Comparison of ENCODE assay signal across 10 cellular contexts in the genomic region with DNA sequence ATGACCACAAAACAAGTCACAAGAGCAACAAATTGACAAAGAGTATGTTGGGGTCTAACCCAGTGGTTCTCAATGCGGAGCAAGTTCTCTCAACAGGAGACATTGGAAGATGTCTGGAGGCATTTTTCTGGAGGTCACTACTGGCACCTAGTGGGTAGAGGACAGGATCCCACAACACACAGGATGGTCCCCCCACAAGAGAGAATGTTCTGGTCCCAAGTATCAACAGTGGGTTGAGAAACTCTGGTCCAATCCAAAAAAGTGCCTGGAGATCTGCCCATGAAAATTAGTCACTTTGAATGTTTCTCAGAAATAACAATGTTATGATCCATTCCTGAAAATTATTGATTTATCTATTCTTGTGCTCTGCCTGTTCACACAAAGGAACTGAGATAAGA. TPM values are rescaled to one million over a fixed set of nuclear protein-coding genes. Genes with fewer than 3 reads are reported as not detected.
DNase-seq lines count a peak whose midpoint lies in the region; TF ChIP-seq lines count a peak whose summit lies in the region.
"Had no signal": no experiment of that assay in that cellular context is flagged by ENCODE, and none has a peak within 500 bp of the region (broad histone marks: within the 10 kb centered on the region; RNA-seq: fewer than 3 reads in every experiment).

No MANE protein-coding gene starts in this region.

- H3K4me1 ChIP-seq in transverse colon = peaks cover 8 to 72% (median 39%) of the 10 kb centered on the region in 4 donors
- peaks cover 15 to 20% of the 10 kb centered on the region in 2 donors for H3K4me1 ChIP-seq in neuronal stem cell (ENCODE audit: control insufficient read depth in 2 of 2, insufficient read depth in 1 of 2, low read depth in 1 of 2, low read length in 2 of 2)

- H2BK5ac ChIP-seq in neuronal stem cell (ENCODE audit: low read length) = no peak overlapping the region

- TF ChIP-seq EP300 in transverse colon (IDR thresholded peaks at IDR 0.05; ENCODE audit: low read depth) = no peak

- H3K9me3 Mint-ChIP-seq in activated CD4-positive, alpha-beta T cell treated with anti-CD3 and anti-CD28 coated beads, Interleukin-2, amount 10 ng/mL, durations not matched to agents 7 days and 5 days = no peaks in the 10 kb centered on the region
- H3K9me3 Mint-ChIP-seq in activated T-helper 2 cell treated with anti-CD3 and anti-CD28 coated beads, Interferon-gamma antibody, Interleukin-2, Interleukin-4, amounts not matched to agents 10 μg/mL and 5 μg/mL and 100 μg/mL, durations not matched to agents 14 hours and 24 hours and 36 hours = no peaks in the 10 kb centered on the region

- H2AFZ ChIP-seq in neuronal stem cell (ENCODE audit: low read length) = no peak overlapping the region

- H3K4me3 Mint-ChIP-seq in activated CD4-positive, alpha-beta T cell treated with anti-CD3 and anti-CD28 coated beads, Interleukin-2, amount 10 ng/mL, durations not matched to agents 7 days and 5 days = peak overlapping the region; percentile 21
- H3K4me3 Mint-ChIP-seq in activated T-helper 2 cell treated with anti-CD3 and anti-CD28 coated beads, Interferon-gamma antibody, Interleukin-2, Interleukin-4, amounts not matched to agents 10 μg/mL and 5 μg/mL and 100 μg/mL, durations not matched to agents 14 hours and 24 hours and 36 hours (ENCODE audit: low read depth) = peak overlapping the region; percentile 26

- H4K8ac ChIP-seq in neuronal stem cell (ENCODE audit: low read depth, low read length) = no peak overlapping the region

- H3K4me3 ChIP-seq in transverse colon (no peak overlapping the region), neuronal stem cell (ENCODE audit: low read length in 2 of 2) (no peak overlapping the region)

- H2BK15ac ChIP-seq in neuronal stem cell (ENCODE audit: low read length) = no peak overlapping the region

- no peak for TF ChIP-seq POLR2A in transverse colon (IDR thresholded peaks at IDR 0.05)

- no peak overlapping the region for H3K4ac ChIP-seq in neuronal stem cell (ENCODE audit: low read length)

- no peak overlapping the region for H2AK5ac ChIP-seq in neuronal stem cell (ENCODE audit: low read depth, low read length)

- H3K27ac Mint-ChIP-seq in activated CD4-positive, alpha-beta T cell treated with anti-CD3 and anti-CD28 coated beads, Interleukin-2, amount 10 ng/mL, durations not matched to agents 7 days and 5 days = peak overlapping the region; percentile 38
- peak overlapping the region; percentile 51 for H3K27ac Mint-ChIP-seq in activated T-helper 2 cell treated with anti-CD3 and anti-CD28 coated beads, Interferon-gamma antibody, Interleukin-2, Interleukin-4, amounts not matched to agents 10 μg/mL and 5 μg/mL and 100 μg/mL, durations not matched to agents 14 hours and 24 hours and 36 hours

- H3K27ac ChIP-seq in transverse colon (peak overlapping the region; percentile 87 to 94 (median 93)), neuronal stem cell (replicated peaks; ENCODE audit: low read length) (no peak overlapping the region)

- H3K36me3 Mint-ChIP-seq in activated CD4-positive, alpha-beta T cell treated with anti-CD3 and anti-CD28 coated beads, Interleukin-2, amount 10 ng/mL, durations not matched to agents 7 days and 5 days (ENCODE audit: low read depth) = peaks cover 21% of the 10 kb centered on the region
- peaks cover 45% of the 10 kb centered on the region for H3K36me3 Mint-ChIP-seq in activated T-helper 2 cell treated with anti-CD3 and anti-CD28 coated beads, Interferon-gamma antibody, Interleukin-2, Interleukin-4, amounts not matched to agents 10 μg/mL and 5 μg/mL and 100 μg/mL, durations not matched to agents 14 hours and 24 hours and 36 hours (ENCODE audit: low read depth)

- H3K4me2 ChIP-seq in neuronal stem cell (ENCODE audit: insufficient read depth, low read length, poor library complexity, severe bottlenecking) = no peak overlapping the region

- H2BK12ac ChIP-seq in neuronal stem cell (ENCODE audit: low read length) = no peak overlapping the region

- peaks cover 46% of the 10 kb centered on the region for H3K4me1 Mint-ChIP-seq in activated CD4-positive, alpha-beta T cell treated with anti-CD3 and anti-CD28 coated beads, Interleukin-2, amount 10 ng/mL, durations not matched to agents 7 days and 5 days
- peaks cover 46% of the 10 kb centered on the region for H3K4me1 Mint-ChIP-seq in activated T-helper 2 cell treated with anti-CD3 and anti-CD28 coated beads, Interferon-gamma antibody, Interleukin-2, Interleukin-4, amounts not matched to agents 10 μg/mL and 5 μg/mL and 100 μg/mL, durations not matched to agents 14 hours and 24 hours and 36 hours (ENCODE audit: low read depth)

- no peak overlapping the region for H3K9ac ChIP-seq in neuronal stem cell (ENCODE audit: low read depth, low read length, poor library complexity)

- H2BK120ac ChIP-seq in neuronal stem cell (ENCODE audit: low read depth, low read length) = no peak overlapping the region

- no peak for DNase-seq in activated CD4-positive, alpha-beta T cell treated with anti-CD3 and anti-CD28 coated beads, Interleukin-2, amount 10 ng/mL, durations not matched to agents 7 days and 5 days
- no peak for DNase-seq in activated CD4-positive, alpha-beta T cell treated with anti-CD3 and anti-CD28 coated beads for 1 hour
- DNase-seq in activated T-helper 2 cell treated with anti-CD3 and anti-CD28 coated beads, Interferon-gamma antibody, Interleukin-2, Interleukin-4, amounts not matched to agents 10 μg/mL and 5 μg/mL and 100 μg/mL, durations not matched to agents 14 hours and 24 hours and 36 hours (ENCODE audit: low spot score) = no peak
- DNase-seq in kidney glomerular epithelial cell (lab: John Stamatoyannopoulos, UW) (peak; percentile 84), transverse colon (no peak), T1000 (lab: John Stamatoyannopoulos, UW) (no peak), neuronal stem cell (ENCODE audit: low spot score) (no peak), NCI-H128 (lab: John Stamatoyannopoulos, UW; ENCODE audit: unreplicated experiment) (no peak)
- DNase-seq: DND-41 had no signal

- 78 to 89% methylated on average over 1 of the region's 1 CpG for WGBS in transverse colon (ENCODE audit: low coverage in 1 of 2), 2 donors
- WGBS in neuronal stem cell (ENCODE audit: extremely low coverage in 2 of 2, insufficient read length in 2 of 2, insufficient replicate concordance in 1 of 2), 2 donors = no CpG with 5 or more reads among the region's 1 CpG

- H3K23ac ChIP-seq in neuronal stem cell (ENCODE audit: low read depth, low read length, poor library complexity) = no peak overlapping the region

- TF ChIP-seq CTCF in transverse colon (IDR thresholded peaks at IDR 0.05) = peak in 4 of 5 experiments; percentile 15 to 25 (median 21)

- H3K27me3 Mint-ChIP-seq in activated CD4-positive, alpha-beta T cell treated with anti-CD3 and anti-CD28 coated beads, Interleukin-2, amount 10 ng/mL, durations not matched to agents 7 days and 5 days = peaks cover 3% of the 10 kb centered on the region
- H3K27me3 Mint-ChIP-seq in activated T-helper 2 cell treated with anti-CD3 and anti-CD28 coated beads, Interferon-gamma antibody, Interleukin-2, Interleukin-4, amounts not matched to agents 10 μg/mL and 5 μg/mL and 100 μg/mL, durations not matched to agents 14 hours and 24 hours and 36 hours (ENCODE audit: low read depth) = no peaks in the 10 kb centered on the region

- H3K18ac ChIP-seq in neuronal stem cell (ENCODE audit: low read length) = no peak overlapping the region

- POLR2A ChIA-PET in activated CD4-positive, alpha-beta T cell treated with anti-CD3 and anti-CD28 coated beads, Interleukin-2, amount 10 ng/mL, durations not matched to agents 7 days and 5 days (lab: Charles Lee) = no interaction called here

- no peaks in the 10 kb centered on the region for H3K27me3 ChIP-seq in transverse colon
- no peaks in the 10 kb centered on the region for H3K27me3 ChIP-seq in neuronal stem cell (ENCODE audit: control insufficient read depth in 3 of 3, insufficient read depth in 3 of 3, low read depth in 1 of 3, low read length in 3 of 3)

- H3K79me1 ChIP-seq in neuronal stem cell (ENCODE audit: low read depth, low read length) = peaks cover 7% of the 10 kb centered on the region

- intact Hi-C loops in activated T-helper 2 cell treated with anti-CD3 and anti-CD28 coated beads, Interferon-gamma antibody, Interleukin-2, Interleukin-4, amounts not matched to agents 10 μg/mL and 5 μg/mL and 100 μg/mL, durations not matched to agents 14 hours and 24 hours and 36 hours (cut with micrococcal nuclease) = loop anchor here (10.0 kb wide), 1 partner anchor 241 kb away; a partner anchor contains a TSS
- intact Hi-C loops in transverse colon (cut with DNase I; ENCODE audit: low total_unique reads) = loop anchor here (5.0 to 10.0 kb wide), 2 partner anchors 49 to 292 kb away; a partner anchor contains a TSS

- no peak overlapping the region for H4K91ac ChIP-seq in neuronal stem cell (ENCODE audit: low read depth, low read length, poor library complexity)

- CTCF ChIA-PET in activated CD4-positive, alpha-beta T cell treated with anti-CD3 and anti-CD28 coated beads, Interleukin-2, amount 10 ng/mL, durations not matched to agents 7 days and 5 days (lab: Charles Lee) = no interaction called here

- in situ Hi-C loops in transverse colon (cut with MboI; ENCODE audit: low pct_ligation_motif_present in 1 of 4, low pct_unique_long_range_greater_than_20kb in 1 of 4, low sequenced_read_pairs in 3 of 4) = no loop called here

- no peak overlapping the region for H3K14ac ChIP-seq in neuronal stem cell (ENCODE audit: low read length)

- H3K36me3 ChIP-seq in transverse colon (no peaks in the 10 kb centered on the region), neuronal stem cell (replicated peaks in 1 of 2; ENCODE audit: control insufficient read depth in 2 of 2, insufficient read depth in 2 of 2, low read length in 2 of 2) (peaks cover 2 to 49% of the 10 kb centered on the region in 2 donors)

- H3K9me3 ChIP-seq in transverse colon (no peaks in the 10 kb centered on the region), neuronal stem cell (replicated peaks in 1 of 2; ENCODE audit: control insufficient read depth in 2 of 2, insufficient read depth in 1 of 2, low read depth in 1 of 2, low read length in 2 of 2) (peaks cover 2 to 10% of the 10 kb centered on the region in 2 donors)

RNA-seq across cellular contexts. Expression of a gene that starts 3.3 kb away (rescaled TPM):
- total RNA-seq in activated CD4-positive, alpha-beta T cell treated with anti-CD3 and anti-CD28 coated beads, Interleukin-2, amount 10 ng/mL, durations not matched to agents 7 days and 5 days = 10 to 100 TPM; 24.2 to 27.4 TPM
- total RNA-seq in activated T-helper 2 cell treated with anti-CD3 and anti-CD28 coated beads, Interferon-gamma antibody, Interleukin-2, Interleukin-4, amounts not matched to agents 10 μg/mL and 5 μg/mL and 100 μg/mL, durations not matched to agents 14 hours and 24 hours and 36 hours = 39.8 and 48.1 TPM in 2 replicates
- 10 to 100 TPM; 15.0 to 39.0 (median 18.9) TPM for total RNA-seq in transverse colon
- polyA plus RNA-seq in neuronal stem cell (2013, experiment 1 of 2) = 9.8 TPM
- polyA plus RNA-seq in neuronal stem cell (2013, experiment 2 of 2) = 9.7 TPM

RNA-seq across cellular contexts. Expression of a gene that starts 25.8 kb away (rescaled TPM):
- not detected for total RNA-seq in activated CD4-positive, alpha-beta T cell treated with anti-CD3 and anti-CD28 coated beads, Interleukin-2, amount 10 ng/mL, durations not matched to agents 7 days and 5 days
- total RNA-seq in activated T-helper 2 cell treated with anti-CD3 and anti-CD28 coated beads, Interferon-gamma antibody, Interleukin-2, Interleukin-4, amounts not matched to agents 10 μg/mL and 5 μg/mL and 100 μg/mL, durations not matched to agents 14 hours and 24 hours and 36 hours = not detected in 2 replicates
- total RNA-seq in transverse colon = 1 to 10 TPM in 3 of 4 donors, not detected in 1; 3.7 to 7.1 (median 4.4) TPM
- polyA plus RNA-seq in neuronal stem cell (2013, experiment 1 of 2) = not detected
- not detected for polyA plus RNA-seq in neuronal stem cell (2013, experiment 2 of 2)
- total RNA-seq: subcutaneous adipose tissue had no signal
